ENCODE assay signal across 8 cellular contexts in the genomic region with DNA sequence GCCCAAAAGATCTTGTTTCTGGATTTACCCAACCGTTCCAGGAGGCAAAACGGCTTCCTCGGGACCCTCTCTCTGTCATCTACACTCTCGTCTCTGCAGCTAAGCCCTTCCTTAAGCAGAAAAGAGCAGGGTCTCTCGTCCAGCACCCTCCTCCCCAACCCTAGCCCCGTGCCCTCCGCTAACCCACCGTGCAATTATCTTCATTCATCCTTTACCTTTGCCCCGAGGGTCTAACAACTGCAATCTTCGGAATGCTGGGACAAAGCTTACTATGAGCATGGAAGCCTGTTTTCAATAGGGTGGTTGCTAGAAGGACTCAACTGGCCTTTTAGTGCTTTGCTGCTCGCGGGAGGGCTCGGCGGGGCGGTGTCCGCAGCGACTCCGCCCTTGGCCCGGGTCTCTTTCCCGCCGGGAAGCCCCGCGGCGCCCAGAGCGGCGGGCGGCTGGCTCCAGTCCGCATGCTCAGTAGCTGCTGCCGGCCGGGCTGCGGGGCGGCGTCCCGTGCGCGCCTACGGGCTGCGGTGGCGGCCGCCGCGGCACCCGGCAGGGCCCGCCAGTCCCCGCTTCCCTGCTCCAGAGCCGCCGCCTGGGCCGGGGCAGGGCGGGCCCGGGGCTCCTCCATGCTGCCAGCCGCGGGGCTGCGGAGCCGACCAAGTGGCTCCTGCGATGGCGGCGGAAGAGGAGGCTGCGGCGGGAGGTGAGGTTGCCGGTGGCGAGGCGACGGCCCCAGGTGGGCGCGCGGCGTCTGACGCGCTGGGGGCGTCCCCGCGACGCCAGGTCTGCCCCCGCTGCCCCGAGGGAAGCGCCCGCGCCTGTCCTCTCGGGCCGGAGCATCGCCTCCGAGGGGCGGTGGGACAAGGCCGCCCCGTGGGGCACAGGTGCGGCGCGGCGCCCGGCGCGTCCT. TPM values are rescaled to one million over a fixed set of nuclear protein-coding genes. Genes with fewer than 3 reads are reported as not detected.
DNase-seq lines count a peak whose midpoint lies in the region; ATAC-seq and TF ChIP-seq lines count a peak whose summit lies in the region.

A gene with protein sequence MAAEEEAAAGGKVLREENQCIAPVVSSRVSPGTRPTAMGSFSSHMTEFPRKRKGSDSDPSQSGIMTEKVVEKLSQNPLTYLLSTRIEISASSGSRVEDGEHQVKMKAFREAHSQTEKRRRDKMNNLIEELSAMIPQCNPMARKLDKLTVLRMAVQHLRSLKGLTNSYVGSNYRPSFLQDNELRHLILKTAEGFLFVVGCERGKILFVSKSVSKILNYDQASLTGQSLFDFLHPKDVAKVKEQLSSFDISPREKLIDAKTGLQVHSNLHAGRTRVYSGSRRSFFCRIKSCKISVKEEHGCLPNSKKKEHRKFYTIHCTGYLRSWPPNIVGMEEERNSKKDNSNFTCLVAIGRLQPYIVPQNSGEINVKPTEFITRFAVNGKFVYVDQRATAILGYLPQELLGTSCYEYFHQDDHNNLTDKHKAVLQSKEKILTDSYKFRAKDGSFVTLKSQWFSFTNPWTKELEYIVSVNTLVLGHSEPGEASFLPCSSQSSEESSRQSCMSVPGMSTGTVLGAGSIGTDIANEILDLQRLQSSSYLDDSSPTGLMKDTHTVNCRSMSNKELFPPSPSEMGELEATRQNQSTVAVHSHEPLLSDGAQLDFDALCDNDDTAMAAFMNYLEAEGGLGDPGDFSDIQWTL (plus strand): TSS at position 430 of the 904 bp plus-strand sequence. CDS start 237 bp downstream, at position 667.

- H3K36me3 Mint-ChIP-seq in activated B cell treated with CpG ODN at 0.5 μM for 24 hours (ENCODE audit: low read depth), result peaks cover 2% of the 10 kb centered on the region
- peaks cover 6 to 24% of the 10 kb centered on the region in 2 donors for H3K36me3 Mint-ChIP-seq in stimulated activated naive B cell treated with anti-CD40 and anti-IgM and Interleukin-4, amounts not matched to agents 10 μg/mL and 1 μg/mL and 100 μg/mL, for 72 hours

- H3K9me3 Mint-ChIP-seq in activated B cell treated with CpG ODN at 0.5 μM for 24 hours, result no peaks in the 10 kb centered on the region
- H3K9me3 Mint-ChIP-seq in stimulated activated naive B cell treated with anti-CD40 and anti-IgM and Interleukin-4, amounts not matched to agents 10 μg/mL and 1 μg/mL and 100 μg/mL, for 72 hours, result no peaks in the 10 kb centered on the region

- H3K27ac ChIP-seq in dorsolateral prefrontal cortex, result peak within 1 kb of the TSS in 36 of 59 donors; percentile 6 to 82 (median 57)

- peaks cover 24% of the 10 kb centered on the region for H3K27me3 Mint-ChIP-seq in activated B cell treated with CpG ODN at 0.5 μM for 24 hours
- H3K27me3 Mint-ChIP-seq in stimulated activated naive B cell treated with anti-CD40 and anti-IgM and Interleukin-4, amounts not matched to agents 10 μg/mL and 1 μg/mL and 100 μg/mL, for 72 hours, result no peaks in the 10 kb centered on the region

- peaks cover 0 to 21% (median 0%) of the 10 kb centered on the region in 45 donors for H3K27me3 ChIP-seq in dorsolateral prefrontal cortex

- TF ChIP-seq CTCF in activated B cell treated with CpG ODN at 0.5 μM for 24 hours (IDR thresholded peaks at IDR 0.05) (no peak), dorsolateral prefrontal cortex (IDR thresholded peaks at IDR 0.05 in 54 of 56, conservative IDR thresholded peaks at IDR 0.05 in 2 of 56; ENCODE audit: low read depth in 1 of 56, partially characterized antibody in 56 of 56) (no peak)

- H3K4me3 ChIP-seq in dorsolateral prefrontal cortex, result peak within 1 kb of the TSS; percentile 47 to 85 (median 70)

- ATAC-seq in HG02642 (IDR thresholded peaks at IDR 0.05; ENCODE audit: poor library complexity, unreplicated experiment), result peak; percentile 48
- ATAC-seq in activated B cell treated with CpG ODN at 0.5 μM for 24 hours (ENCODE audit: low read depth), result peak; percentile 60
- peak; percentile 45 to 53 for ATAC-seq in stimulated activated naive B cell treated with anti-CD40 and anti-IgM and Interleukin-4, amounts not matched to agents 10 μg/mL and 1 μg/mL and 100 μg/mL, for 72 hours (replicated peaks)

- intact Hi-C loops in activated B cell treated with CpG ODN at 0.5 μM for 24 hours (cut with micrococcal nuclease) (loop anchor here (2.0 to 10.0 kb wide), 4 partner anchors 50 to 862 kb away; a partner anchor contains a TSS), dorsolateral prefrontal cortex (cut with DNase I) (no loop called here)

- peaks cover 25% of the 10 kb centered on the region for H3K4me1 Mint-ChIP-seq in activated B cell treated with CpG ODN at 0.5 μM for 24 hours
- H3K4me1 Mint-ChIP-seq in stimulated activated naive B cell treated with anti-CD40 and anti-IgM and Interleukin-4, amounts not matched to agents 10 μg/mL and 1 μg/mL and 100 μg/mL, for 72 hours, result peaks cover 43 to 58% of the 10 kb centered on the region in 2 donors

- POLR2A ChIA-PET in activated B cell treated with CpG ODN at 0.5 μM for 24 hours (lab: Charles Lee), result no interaction called here

- H3K4me3 Mint-ChIP-seq in activated B cell treated with CpG ODN at 0.5 μM for 24 hours, result peak within 1 kb of the TSS; percentile 89
- peak within 1 kb of the TSS; percentile 91 to 98 for H3K4me3 Mint-ChIP-seq in stimulated activated naive B cell treated with anti-CD40 and anti-IgM and Interleukin-4, amounts not matched to agents 10 μg/mL and 1 μg/mL and 100 μg/mL, for 72 hours

- no peak within 1 kb of the TSS for H3K27ac Mint-ChIP-seq in activated B cell treated with CpG ODN at 0.5 μM for 24 hours
- H3K27ac Mint-ChIP-seq in stimulated activated naive B cell treated with anti-CD40 and anti-IgM and Interleukin-4, amounts not matched to agents 10 μg/mL and 1 μg/mL and 100 μg/mL, for 72 hours, result peak within 1 kb of the TSS; percentile 99

- CTCF ChIA-PET in activated B cell treated with CpG ODN at 0.5 μM for 24 hours (lab: Charles Lee), result no interaction called here

- DNase-seq in DMS153 treated with DMSO at 0.1 percent for 48 hours (lab: John Stamatoyannopoulos, UW; ENCODE audit: unreplicated experiment) (peak; percentile 35), DMS153 (lab: John Stamatoyannopoulos, UW) (no peak), NCI-H1417 (lab: John Stamatoyannopoulos, UW) (peak; percentile 29 to 91 (median 86)), activated B cell treated with CpG ODN at 0.5 μM for 24 hours (peak; percentile 46), dorsolateral prefrontal cortex (peak in 3 of 10 donors; percentile 46 to 60 (median 55)), lung microvascular endothelial cell (ENCODE audit: low read depth in 2 of 2) (peak; percentile 70 to 74)
- DNase-seq in stimulated activated naive B cell treated with anti-CD40 and anti-IgM and Interleukin-4, amounts not matched to agents 10 μg/mL and 1 μg/mL and 100 μg/mL, for 72 hours, result peak; percentile 50

RNA-seq across cellular contexts. Expression of the gene that starts here (rescaled TPM):
- total RNA-seq in activated B cell treated with CpG ODN at 0.5 μM for 24 hours (4.2 and 5.4 TPM in 2 replicates), dorsolateral prefrontal cortex (10 to 100 TPM in 119 of 120 experiments, 1 to 10 TPM in 1; 9.8 to 39.9 (median 25.3) TPM), lung microvascular endothelial cell (22.2 and 22.8 TPM in 2 replicates)
